ENCODE assay signal across 24 cellular contexts in genomic region chr3:13762931-13763330, GRCh38.
"Had no signal": no experiment of that assay in that cellular context is flagged by ENCODE, and none has a peak within 500 bp of the region (broad histone marks: within the 10 kb centered on the region; RNA-seq: fewer than 3 reads in every experiment).

No MANE protein-coding gene starts in this region.

- H3K9me3 Mint-ChIP-seq: stimulated activated effector memory CD8-positive, alpha-beta T cell treated with anti-CD3 and anti-CD28 coated beads, Interleukin-12 subunit alpha, Interleukin-12 subunit beta, amount 100 ng/mL, for 72 hours had no signal

- H3K27me3 ChIP-seq: adrenal gland, ovary, right lobe of liver, testis, upper lobe of right lung had no signal

- H3K36me3 ChIP-seq: adrenal gland, breast epithelium, gastroesophageal sphincter, heart right ventricle, ovary, right lobe of liver, stomach, upper lobe of right lung had no signal

- H3K27ac Mint-ChIP-seq: activated CD4-positive, alpha-beta T cell treated with anti-CD3 and anti-CD28 coated beads for 36 hours; activated CD8-positive, alpha-beta T cell treated with anti-CD3 and anti-CD28 coated beads, Interleukin-2, amount 10 ng/mL, durations not matched to agents 7 days and 5 days; activated naive CD4-positive, alpha-beta T cell treated with anti-CD3 and anti-CD28 coated beads, Interleukin-2, amount 50 U/mL, for 72 hours; memory B cell; stimulated activated effector memory CD8-positive, alpha-beta T cell treated with anti-CD3 and anti-CD28 coated beads, Interleukin-12 subunit alpha, Interleukin-12 subunit beta, amount 100 ng/mL, for 72 hours had no signal

- H3K36me3 Mint-ChIP-seq: activated naive CD4-positive, alpha-beta T cell treated with anti-CD3 and anti-CD28 coated beads, Interleukin-2, amount 50 U/mL, for 72 hours; memory B cell; stimulated activated effector memory CD8-positive, alpha-beta T cell treated with anti-CD3 and anti-CD28 coated beads, Interleukin-12 subunit alpha, Interleukin-12 subunit beta, amount 100 ng/mL, for 72 hours had no signal

- FAIRE-seq: astrocyte, endometrium, small intestine had no signal

- H3K4me3 Mint-ChIP-seq: activated CD4-positive, alpha-beta T cell treated with anti-CD3 and anti-CD28 coated beads for 36 hours; activated CD8-positive, alpha-beta T cell treated with anti-CD3 and anti-CD28 coated beads, Interleukin-2, amount 10 ng/mL, durations not matched to agents 7 days and 5 days; memory B cell; stimulated activated effector memory CD8-positive, alpha-beta T cell treated with anti-CD3 and anti-CD28 coated beads, Interleukin-12 subunit alpha, Interleukin-12 subunit beta, amount 100 ng/mL, for 72 hours had no signal

- ATAC-seq: activated CD4-positive, alpha-beta T cell treated with anti-CD3 and anti-CD28 coated beads for 36 hours; activated CD8-positive, alpha-beta T cell treated with anti-CD3 and anti-CD28 coated beads, Interleukin-2, amount 10 ng/mL, durations not matched to agents 7 days and 5 days; activated naive CD4-positive, alpha-beta T cell treated with anti-CD3 and anti-CD28 coated beads, Interleukin-2, amount 50 U/mL, for 72 hours; gastroesophageal sphincter; heart right ventricle; psoas muscle; right lobe of liver; stimulated activated effector memory CD8-positive, alpha-beta T cell treated with anti-CD3 and anti-CD28 coated beads, Interleukin-12 subunit alpha, Interleukin-12 subunit beta, amount 100 ng/mL, for 72 hours; upper lobe of right lung had no signal

- H3K4me1 ChIP-seq: adrenal gland, breast epithelium, gastroesophageal sphincter, heart right ventricle, psoas muscle, right lobe of liver, stomach, testis, upper lobe of right lung had no signal

- DNase-seq: activated CD4-positive, alpha-beta T cell treated with anti-CD3 and anti-CD28 coated beads for 36 hours; activated CD8-positive, alpha-beta T cell treated with anti-CD3 and anti-CD28 coated beads, Interleukin-2, amount 10 ng/mL, durations not matched to agents 7 days and 5 days; activated gamma-delta T cell treated with Interleukin-2 at 50 U/mL for 16 hours; adrenal gland; erythroblast; heart right ventricle; ovary; psoas muscle; right lobe of liver; small intestine; stimulated activated CD4-positive, alpha-beta T cell treated with anti-CD3 and anti-CD28 coated beads, Interleukin-15, amount 100 ng/mL, for 24 hours; stimulated activated CD4-positive, alpha-beta T cell treated with anti-CD3 and anti-CD28 coated beads, Interleukin-4, amount 100 ng/mL, for 24 hours; stomach; T-helper 2 cell; testis; upper lobe of right lung had no signal

- H3K4me1 Mint-ChIP-seq: activated CD4-positive, alpha-beta T cell treated with anti-CD3 and anti-CD28 coated beads for 36 hours; memory B cell; stimulated activated effector memory CD8-positive, alpha-beta T cell treated with anti-CD3 and anti-CD28 coated beads, Interleukin-12 subunit alpha, Interleukin-12 subunit beta, amount 100 ng/mL, for 72 hours had no signal

- H3K9me3 ChIP-seq: adrenal gland, ovary, right lobe of liver, testis, upper lobe of right lung had no signal

- H3K27ac ChIP-seq: adrenal gland, breast epithelium, coronary artery, gastroesophageal sphincter, heart right ventricle, ovary, psoas muscle, right lobe of liver, stomach, testis, upper lobe of right lung had no signal

- H3K4me3 ChIP-seq: adrenal gland, breast epithelium, coronary artery, gastroesophageal sphincter, heart right ventricle, ovary, psoas muscle, right lobe of liver, stomach, testis, upper lobe of right lung had no signal
